Comparison of ENCODE assay signal across 1 cellular context in the genomic region with DNA sequence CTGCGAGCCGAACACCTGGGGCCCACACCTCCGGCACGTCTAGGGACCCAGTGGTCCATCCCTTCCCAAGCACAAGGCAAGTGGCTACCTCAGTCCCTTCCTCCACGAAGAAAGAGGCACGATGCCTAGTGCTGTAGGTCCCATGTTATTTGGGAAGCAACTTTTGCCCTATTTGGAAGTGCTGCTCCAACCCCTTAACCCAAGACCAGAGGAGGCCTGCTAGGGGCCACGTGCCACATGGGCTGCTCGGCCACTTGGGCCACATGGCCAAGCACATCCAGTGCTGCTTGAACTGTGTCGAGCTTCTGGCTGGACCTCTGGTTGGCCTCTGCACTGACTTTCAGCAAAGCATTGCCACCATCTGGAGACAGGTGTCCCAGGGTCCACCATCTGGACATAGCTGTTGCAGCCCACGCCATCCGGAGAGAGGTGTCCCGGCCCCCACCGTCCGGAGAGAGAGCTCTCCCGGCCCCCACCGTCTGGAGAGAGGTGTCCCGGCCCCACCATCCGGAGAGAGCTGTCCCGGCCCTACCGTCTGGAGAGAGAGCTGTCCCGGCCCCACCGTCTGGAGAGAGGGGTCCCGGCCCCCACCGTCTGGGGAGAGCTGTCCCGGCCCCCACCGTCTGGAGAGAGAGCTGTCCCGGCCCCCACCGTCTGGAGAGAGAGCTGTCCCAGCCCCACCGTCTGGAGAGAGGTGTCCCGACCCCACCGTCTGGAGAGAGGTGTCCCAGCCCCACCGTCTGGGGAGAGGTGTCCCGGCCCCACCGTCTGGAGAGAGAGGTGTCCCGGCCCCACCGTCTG.
TF ChIP-seq lines count a peak whose summit lies in the region.

No MANE protein-coding gene starts in this region.

TF ChIP-seq in HepG2, 621 proteins besides CTCF, POLR2A, EP300 and RAD21:
- no peak for TF ChIP-seq ZFP1 (CRISPR knock-in tag; IDR thresholded peaks at IDR 0.05)
- TF ChIP-seq, protein P1, sequence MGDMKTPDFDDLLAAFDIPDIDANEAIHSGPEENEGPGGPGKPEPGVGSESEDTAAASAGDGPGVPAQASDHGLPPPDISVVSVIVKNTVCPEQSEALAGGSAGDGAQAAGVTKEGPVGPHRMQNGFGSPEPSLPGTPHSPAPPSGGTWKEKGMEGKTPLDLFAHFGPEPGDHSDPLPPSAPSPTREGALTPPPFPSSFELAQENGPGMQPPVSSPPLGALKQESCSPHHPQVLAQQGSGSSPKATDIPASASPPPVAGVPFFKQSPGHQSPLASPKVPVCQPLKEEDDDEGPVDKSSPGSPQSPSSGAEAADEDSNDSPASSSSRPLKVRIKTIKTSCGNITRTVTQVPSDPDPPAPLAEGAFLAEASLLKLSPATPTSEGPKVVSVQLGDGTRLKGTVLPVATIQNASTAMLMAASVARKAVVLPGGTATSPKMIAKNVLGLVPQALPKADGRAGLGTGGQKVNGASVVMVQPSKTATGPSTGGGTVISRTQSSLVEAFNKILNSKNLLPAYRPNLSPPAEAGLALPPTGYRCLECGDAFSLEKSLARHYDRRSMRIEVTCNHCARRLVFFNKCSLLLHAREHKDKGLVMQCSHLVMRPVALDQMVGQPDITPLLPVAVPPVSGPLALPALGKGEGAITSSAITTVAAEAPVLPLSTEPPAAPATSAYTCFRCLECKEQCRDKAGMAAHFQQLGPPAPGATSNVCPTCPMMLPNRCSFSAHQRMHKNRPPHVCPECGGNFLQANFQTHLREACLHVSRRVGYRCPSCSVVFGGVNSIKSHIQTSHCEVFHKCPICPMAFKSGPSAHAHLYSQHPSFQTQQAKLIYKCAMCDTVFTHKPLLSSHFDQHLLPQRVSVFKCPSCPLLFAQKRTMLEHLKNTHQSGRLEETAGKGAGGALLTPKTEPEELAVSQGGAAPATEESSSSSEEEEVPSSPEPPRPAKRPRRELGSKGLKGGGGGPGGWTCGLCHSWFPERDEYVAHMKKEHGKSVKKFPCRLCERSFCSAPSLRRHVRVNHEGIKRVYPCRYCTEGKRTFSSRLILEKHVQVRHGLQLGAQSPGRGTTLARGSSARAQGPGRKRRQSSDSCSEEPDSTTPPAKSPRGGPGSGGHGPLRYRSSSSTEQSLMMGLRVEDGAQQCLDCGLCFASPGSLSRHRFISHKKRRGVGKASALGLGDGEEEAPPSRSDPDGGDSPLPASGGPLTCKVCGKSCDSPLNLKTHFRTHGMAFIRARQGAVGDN (CRISPR knock-in tag; IDR thresholded peaks at IDR 0.05) = peak; percentile 26
TF ChIP-seq in HepG2: peak in this region for 1.
